In genomic region chr11:85939099-85940015, GRCh38 we compare ENCODE assay signal across 29 cellular contexts.
DNase-seq lines count a peak whose midpoint lies in the region; ATAC-seq, FAIRE-seq and TF ChIP-seq lines count a peak whose summit lies in the region.
"Had no signal": no experiment of that assay in that cellular context is flagged by ENCODE, and none has a peak within 500 bp of the region (broad histone marks: within the 10 kb centered on the region; RNA-seq: fewer than 3 reads in every experiment).

No MANE protein-coding gene starts in this region.

- H3K4me2 ChIP-seq in HepG2 (ENCODE audit: low read depth, low read length) (no peak overlapping the region), K562 (ENCODE audit: insufficient read depth, low read length) (no peak overlapping the region)
- H3K4me2 ChIP-seq: KMS-11, PC-9 had no signal

- no peak for FAIRE-seq in HepG2 (lab: Jason Lieb, UNC)
- FAIRE-seq in K562 (lab: Jason Lieb, UNC), result no peak
- FAIRE-seq: small intestine had no signal

- POLR2A ChIA-PET in HepG2 (lab: Yijun Ruan, JAX), result no interaction called here
- POLR2A ChIA-PET in K562 (lab: Yijun Ruan, JAX), result interaction anchor here (0.9 to 1.4 kb wide), 2 partner anchors 12 to 15 kb away, joined by 3 read pairs; no protein-coding TSS in a partner anchor

- CTCF ChIA-PET in HepG2 (lab: Yijun Ruan, JAX; ENCODE audit: low intra/inter-chr PET ratio, low total read pairs) (no interaction called here), K562 (lab: Yijun Ruan, JAX; ENCODE audit: low intra/inter-chr PET ratio) (interaction anchor here (0.6 kb wide), 1 partner anchor 353 kb away, joined by 3 read pairs; no protein-coding TSS in a partner anchor)

- BruUV-seq in HepG2 (replicated peaks; lab: Mats Ljungman, UMichigan) (no TSS peak), K562 (replicated peaks; lab: Mats Ljungman, UMichigan) (no TSS peak)

- no peak overlapping the region for H2AFZ ChIP-seq in HepG2 (ENCODE audit: low read length)
- no peak overlapping the region for H2AFZ ChIP-seq in K562 (ENCODE audit: low read depth, low read length)
- H2AFZ ChIP-seq: parathyroid adenoma, PC-9 had no signal

- H4K20me1 ChIP-seq in HepG2 (ENCODE audit: insufficient read depth, low read length), result no peaks in the 10 kb centered on the region
- no peaks in the 10 kb centered on the region for H4K20me1 ChIP-seq in K562 (replicated peaks; ENCODE audit: control insufficient read depth, insufficient read depth, low read length)

- TF ChIP-seq CTCF in liver (IDR thresholded peaks at IDR 0.05; ENCODE audit: low read depth, low read length, missing input control) (no peak), HepG2 (CRISPR knock-in tag; IDR thresholded peaks at IDR 0.05) (no peak), K562 (IDR thresholded peaks at IDR 0.05 in 2 of 3, conservative IDR thresholded peaks at IDR 0.05 in 1 of 3; ENCODE audit: insufficient read depth in 2 of 3, low read depth in 1 of 3, low read length in 3 of 3) (no peak)

- DNase-seq in NCI-H2029 treated with DMSO at 0.1 percent for 48 hours (lab: John Stamatoyannopoulos, UW), result peak; percentile 47
- DNase-seq in NCI-H2029 (lab: John Stamatoyannopoulos, UW), result no peak
- no peak for DNase-seq in HepG2 (ENCODE audit: low spot score)
- peak in 1 of 4 experiments; percentile 18 for DNase-seq in K562 (ENCODE audit: extremely low read depth in 1 of 4, low spot score in 3 of 4)
- DNase-seq in NCI-H1694 (lab: John Stamatoyannopoulos, UW), result no peak
- DNase-seq in 8988T, result no peak
- DNase-seq: ACHN; activated naive CD4-positive, alpha-beta T cell treated with Interleukin-2 at 50 U/mL for 16 hours; CD4-positive, alpha-beta memory T cell; central memory CD4-positive, alpha-beta T cell; cortex of kidney; effector memory CD4-positive, alpha-beta T cell; immature natural killer cell; left cardiac atrium; mesenchymal stem cell; MG63; NCI-H1436; NCI-H2171; NCI-H510A; PC-9; small intestine; stimulated activated naive CD4-positive, alpha-beta T cell had no signal

- peak overlapping the region in 1 of 2 donors; percentile 30 for H3K27ac ChIP-seq in liver (ENCODE audit: low read depth in 1 of 2, low read length in 2 of 2)
- no peak overlapping the region for H3K27ac ChIP-seq in HepG2 (ENCODE audit: extremely low read length, insufficient read depth, low read length)
- no peak overlapping the region for H3K27ac ChIP-seq in K562 (ENCODE audit: extremely low read depth, low read depth, low read length)
- H3K27ac ChIP-seq: epithelial cell of prostate, KMS-11, parathyroid adenoma, PC-9, SK-N-MC had no signal

- no peaks in the 10 kb centered on the region for H3K36me3 ChIP-seq in liver (ENCODE audit: control insufficient read depth in 4 of 4, insufficient read depth in 3 of 4, low read depth in 1 of 4, low read length in 3 of 4)
- H3K36me3 ChIP-seq in HepG2 (replicated peaks in 1 of 2; ENCODE audit: control insufficient read depth in 1 of 2, insufficient read depth in 2 of 2, low read length in 2 of 2), result no peaks in the 10 kb centered on the region
- H3K36me3 ChIP-seq in K562 (ENCODE audit: control insufficient read depth, insufficient read depth, low read length), result no peaks in the 10 kb centered on the region
- H3K36me3 ChIP-seq: MG63 had no signal

- in situ Hi-C loops in HepG2 (cut with HindIII; ENCODE audit: extremely low pct_ligation_motif_present, low pct_unique_long_range_greater_than_20kb) (loop anchor here (10.0 to 25.0 kb wide), 2 partner anchors 273 to 355 kb away; no protein-coding TSS in a partner anchor), K562 (cut with MboI) (loop anchor here (5.0 kb wide), 1 partner anchor 353 kb away; no protein-coding TSS in a partner anchor)

- H3K4me3 ChIP-seq in liver (ENCODE audit: low read depth in 1 of 3, low read length in 3 of 3), result no peak overlapping the region
- no peak overlapping the region for H3K4me3 ChIP-seq in HepG2 (replicated peaks in 1 of 3; ENCODE audit: insufficient read depth in 1 of 3, low read depth in 2 of 3, low read length in 3 of 3)
- H3K4me3 ChIP-seq in K562, result no peak overlapping the region
- H3K4me3 ChIP-seq: MG63, PC-9, SK-N-MC had no signal

- H3K9me1 ChIP-seq in K562 (ENCODE audit: control insufficient read depth, insufficient read depth, low read length), result no peaks in the 10 kb centered on the region

- WGBS in liver, result 59% methylated on average over 4 of the region's 4 CpGs
- WGBS in HepG2 (ENCODE audit: low lambda C conversion rate), result 89% methylated on average over 4 of the region's 4 CpGs
- WGBS in K562 (ENCODE audit: insufficient coverage, low coverage, missing lambda C conversion rate), result 22% methylated on average over 4 of the region's 4 CpGs

- no peaks in the 10 kb centered on the region for H3K27me3 ChIP-seq in liver (ENCODE audit: control insufficient read depth in 4 of 4, insufficient read depth in 4 of 4, low read length in 3 of 4)
- H3K27me3 ChIP-seq in HepG2 (ENCODE audit: control insufficient read depth in 1 of 2, insufficient read depth in 2 of 2, low read length in 2 of 2), result no peaks in the 10 kb centered on the region
- H3K27me3 ChIP-seq in K562 (ENCODE audit: control insufficient read depth in 2 of 2, insufficient read depth in 2 of 2, low read length in 2 of 2), result no peaks in the 10 kb centered on the region
- H3K27me3 ChIP-seq: MG63 had no signal

- peaks cover 0 to 2% (median 0%) of the 10 kb centered on the region in 4 donors for H3K9me3 ChIP-seq in liver (ENCODE audit: control insufficient read depth in 4 of 4, low read length in 3 of 4)
- no peaks in the 10 kb centered on the region for H3K9me3 ChIP-seq in HepG2 (ENCODE audit: low read length)
- no peaks in the 10 kb centered on the region; the same call in none of the 2 replicates for H3K9me3 ChIP-seq in K562 (replicated peaks; ENCODE audit: control insufficient read depth, insufficient read depth, low read depth, low read length)
- H3K9me3 ChIP-seq: MG63 had no signal

- intact Hi-C loops in HepG2 (cut with micrococcal nuclease; ENCODE audit: unreplicated experiment), result loop anchor here (2.0 kb wide), 2 partner anchors 85 to 353 kb away; partner anchors contain the start of gene CCDC83
- intact Hi-C loops in K562 (cut with micrococcal nuclease), result loop anchor here (2.0 to 5.0 kb wide), 2 partner anchors 85 to 478 kb away; partner anchors contain the start of gene CCDC83

- TF ChIP-seq EP300 in HepG2 (IDR thresholded peaks at IDR 0.05; ENCODE audit: low read depth in 2 of 2, low read length in 2 of 2), result no peak
- TF ChIP-seq EP300 in HepG2 (CRISPR knock-in tag; IDR thresholded peaks at IDR 0.05; ENCODE audit: borderline replicate concordance), result no peak
- no peak for TF ChIP-seq EP300 in K562 (IDR thresholded peaks at IDR 0.05; ENCODE audit: low read length)

- no peak for TF ChIP-seq POLR2A in HepG2 (IDR thresholded peaks at IDR 0.05; ENCODE audit: insufficient read depth in 1 of 2, low read depth in 2 of 2, low read length in 2 of 2)
- no peak for TF ChIP-seq POLR2A in K562 (conservative IDR thresholded peaks at IDR 0.05)

- H3K4me1 ChIP-seq in liver (ENCODE audit: control insufficient read depth in 4 of 4, insufficient read depth in 4 of 4, low read length in 3 of 4), result peaks cover 2 to 15% (median 8%) of the 10 kb centered on the region in 4 donors
- peaks cover 19% of the 10 kb centered on the region for H3K4me1 ChIP-seq in HepG2 (ENCODE audit: insufficient read depth, low read length)
- peaks cover 0 to 6% of the 10 kb centered on the region in 2 experiments; a peak in 2 of 5 replicates for H3K4me1 ChIP-seq in K562 (replicated peaks in 1 of 2; ENCODE audit: control insufficient read depth in 2 of 2, insufficient read depth in 2 of 2, low read length in 2 of 2)
- H3K4me1 ChIP-seq: parathyroid adenoma had no signal

- H3K79me2 ChIP-seq in HepG2 (ENCODE audit: insufficient read depth, low read length) (no peaks in the 10 kb centered on the region), K562 (ENCODE audit: control insufficient read depth, insufficient read depth, low read length) (no peaks in the 10 kb centered on the region)
- H3K79me2 ChIP-seq: parathyroid adenoma had no signal

- H3K9ac ChIP-seq in liver (ENCODE audit: low read depth in 1 of 2, low read length in 2 of 2) (no peak overlapping the region), HepG2 (ENCODE audit: insufficient read depth, low read depth, low read length) (no peak overlapping the region), K562 (ENCODE audit: insufficient read depth in 1 of 2, low read depth in 2 of 2, low read length in 2 of 2) (no peak overlapping the region)
- H3K9ac ChIP-seq: KMS-11, parathyroid adenoma had no signal

- no peak for ATAC-seq in HepG2
- ATAC-seq in K562, result peak; percentile 23; the same call in 1 of the 3 replicates
- ATAC-seq in HG03025 (IDR thresholded peaks at IDR 0.05; ENCODE audit: low FRiP score, unreplicated experiment), result no peak
- ATAC-seq: left cardiac atrium, WTC11 had no signal

- peak in 1 of 2 donors; percentile 20 for TF ChIP-seq RAD21 in liver (IDR thresholded peaks at IDR 0.05)
- TF ChIP-seq RAD21 in HepG2 (CRISPR knock-in tag; IDR thresholded peaks at IDR 0.05), result no peak
- no peak for TF ChIP-seq RAD21 in K562 (CRISPR knock-in tag; conservative IDR thresholded peaks at IDR 0.05 in 1 of 2, IDR thresholded peaks at IDR 0.05 in 1 of 2)

TF ChIP-seq in liver, 16 proteins besides CTCF, POLR2A, EP300 and RAD21:
- TF ChIP-seq NR2F2 (IDR thresholded peaks at IDR 0.05) (no peak), RXRA (IDR thresholded peaks at IDR 0.05) (peak; percentile 12 to 31), JUND (IDR thresholded peaks at IDR 0.05) (peak in 1 of 2 donors; percentile 23)

TF ChIP-seq in HepG2, 621 proteins besides CTCF, POLR2A, EP300 and RAD21 (continues in another document):
- TF ChIP-seq ZNF605 (CRISPR knock-in tag; IDR thresholded peaks at IDR 0.05), result no peak
- no peak for TF ChIP-seq NFE2L1 (CRISPR knock-in tag; IDR thresholded peaks at IDR 0.05; ENCODE audit: borderline replicate concordance)
- no peak for TF ChIP-seq YEATS4 (CRISPR knock-in tag; IDR thresholded peaks at IDR 0.05; ENCODE audit: borderline replicate concordance)
- no peak for TF ChIP-seq ZNF589 (CRISPR knock-in tag; conservative IDR thresholded peaks at IDR 0.05)
- TF ChIP-seq ZNF160 (CRISPR knock-in tag; IDR thresholded peaks at IDR 0.05), result no peak
- no peak for TF ChIP-seq KDM5B (CRISPR knock-in tag; IDR thresholded peaks at IDR 0.05; ENCODE audit: borderline replicate concordance)
- TF ChIP-seq ZNF207 (IDR thresholded peaks at IDR 0.05; ENCODE audit: borderline replicate concordance), result no peak
- no peak for TF ChIP-seq ZNF777 (CRISPR knock-in tag; IDR thresholded peaks at IDR 0.05)

TF ChIP-seq in K562, 482 proteins besides CTCF, POLR2A, EP300 and RAD21 (continues in another document):
- peak; percentile 34 for TF ChIP-seq MAFF (IDR thresholded peaks at IDR 0.05; ENCODE audit: low read length)
- TF ChIP-seq MAFG (tag; conservative IDR thresholded peaks at IDR 0.05), result peak; percentile 74
- TF ChIP-seq, protein P1, sequence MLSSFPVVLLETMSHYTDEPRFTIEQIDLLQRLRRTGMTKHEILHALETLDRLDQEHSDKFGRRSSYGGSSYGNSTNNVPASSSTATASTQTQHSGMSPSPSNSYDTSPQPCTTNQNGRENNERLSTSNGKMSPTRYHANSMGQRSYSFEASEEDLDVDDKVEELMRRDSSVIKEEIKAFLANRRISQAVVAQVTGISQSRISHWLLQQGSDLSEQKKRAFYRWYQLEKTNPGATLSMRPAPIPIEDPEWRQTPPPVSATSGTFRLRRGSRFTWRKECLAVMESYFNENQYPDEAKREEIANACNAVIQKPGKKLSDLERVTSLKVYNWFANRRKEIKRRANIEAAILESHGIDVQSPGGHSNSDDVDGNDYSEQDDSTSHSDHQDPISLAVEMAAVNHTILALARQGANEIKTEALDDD (IDR thresholded peaks at IDR 0.05), result peak; percentile 75
- no peak for TF ChIP-seq ZBED1 (IDR thresholded peaks at IDR 0.05)
